1 cellular context compared by ENCODE assay signal in the genomic region with DNA sequence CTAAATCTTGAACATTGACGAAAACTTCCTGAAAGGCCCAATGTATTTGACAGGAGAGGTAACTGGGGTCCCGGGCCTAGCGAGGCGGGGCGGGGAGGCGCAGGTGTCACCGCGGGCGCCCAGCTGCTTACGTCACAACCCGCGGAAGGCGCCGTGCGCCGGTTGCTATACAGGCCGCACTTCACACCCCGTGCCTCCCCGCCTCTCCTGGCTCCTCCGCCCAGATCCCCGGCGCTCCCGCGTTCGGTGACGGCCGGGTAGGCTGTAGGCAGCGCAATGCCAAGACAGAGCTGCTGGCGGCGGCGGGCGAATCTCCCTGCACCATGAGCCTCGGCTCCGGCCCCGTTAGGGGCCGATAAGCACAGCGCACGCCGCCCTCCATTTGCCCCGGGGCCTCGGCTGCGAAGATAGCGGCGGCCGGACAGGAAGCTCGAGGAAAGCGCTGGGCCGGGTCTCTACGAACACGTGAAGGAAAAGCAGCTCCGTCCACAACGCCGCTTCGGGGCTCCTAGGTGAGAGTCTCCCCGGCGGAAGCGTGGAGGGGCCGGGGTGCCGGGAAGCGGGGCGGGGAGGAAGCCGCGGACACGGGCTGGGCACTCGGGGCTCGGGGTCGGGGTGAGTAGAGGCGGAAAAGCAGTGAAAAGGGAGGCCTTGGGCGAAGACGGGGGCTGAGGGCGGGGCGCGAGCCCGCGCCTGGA.
TF ChIP-seq lines count a peak whose summit lies in the region.

Gene RNF138, plus strand, starts transcription at position 151 of the 698 bp plus-strand sequence. CDS start 903 bp downstream, outside the sequence.

TF ChIP-seq in K562, 482 proteins besides CTCF, POLR2A, EP300 and RAD21 (continued from another document and continues in another):
- TF ChIP-seq, protein P1, sequence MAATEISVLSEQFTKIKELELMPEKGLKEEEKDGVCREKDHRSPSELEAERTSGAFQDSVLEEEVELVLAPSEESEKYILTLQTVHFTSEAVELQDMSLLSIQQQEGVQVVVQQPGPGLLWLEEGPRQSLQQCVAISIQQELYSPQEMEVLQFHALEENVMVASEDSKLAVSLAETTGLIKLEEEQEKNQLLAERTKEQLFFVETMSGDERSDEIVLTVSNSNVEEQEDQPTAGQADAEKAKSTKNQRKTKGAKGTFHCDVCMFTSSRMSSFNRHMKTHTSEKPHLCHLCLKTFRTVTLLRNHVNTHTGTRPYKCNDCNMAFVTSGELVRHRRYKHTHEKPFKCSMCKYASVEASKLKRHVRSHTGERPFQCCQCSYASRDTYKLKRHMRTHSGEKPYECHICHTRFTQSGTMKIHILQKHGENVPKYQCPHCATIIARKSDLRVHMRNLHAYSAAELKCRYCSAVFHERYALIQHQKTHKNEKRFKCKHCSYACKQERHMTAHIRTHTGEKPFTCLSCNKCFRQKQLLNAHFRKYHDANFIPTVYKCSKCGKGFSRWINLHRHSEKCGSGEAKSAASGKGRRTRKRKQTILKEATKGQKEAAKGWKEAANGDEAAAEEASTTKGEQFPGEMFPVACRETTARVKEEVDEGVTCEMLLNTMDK (IDR thresholded peaks at IDR 0.05; ENCODE audit: borderline replicate concordance, insufficient read depth, low read depth, low read length, poor library complexity, severe bottlenecking): peak; percentile 10
- TF ChIP-seq GTF2F1 (IDR thresholded peaks at IDR 0.05; ENCODE audit: low read depth, low read length) (no peak), RBM25 (IDR thresholded peaks at IDR 0.05; ENCODE audit: low read depth, low read length, severe bottlenecking) (no peak), BHLHE40 (IDR thresholded peaks at IDR 0.05; ENCODE audit: low read length) (no peak; the same call in 1 of the 2 replicates), NR2F6 (CRISPR knock-in tag; IDR thresholded peaks at IDR 0.05) (no peak), ZNF507 (tag; conservative IDR thresholded peaks at IDR 0.05) (no peak), SETDB1 (IDR thresholded peaks at IDR 0.05; ENCODE audit: low read length) (no peak), ZNF445 (CRISPR knock-in tag; IDR thresholded peaks at IDR 0.05; ENCODE audit: low read depth) (no peak), HDAC8 (tag; IDR thresholded peaks at IDR 0.05) (0 out of 2 replicates have a peak, but pooled peaks have one; percentile 76), RBM39 (optimal IDR thresholded peaks at IDR 0.05; ENCODE audit: low read depth, low read length) (no peak), EHMT2 (IDR thresholded peaks at IDR 0.05) (no peak), ZNF41 (CRISPR knock-in tag; conservative IDR thresholded peaks at IDR 0.05) (no peak), NFIX (CRISPR knock-in tag; IDR thresholded peaks at IDR 0.05; ENCODE audit: low read depth) (no peak), NFE2L1 (tag; IDR thresholded peaks at IDR 0.05; ENCODE audit: borderline replicate concordance, low read depth) (no peak), ETV6 (IDR thresholded peaks at IDR 0.05; ENCODE audit: borderline replicate concordance in 1 of 2, low read depth in 2 of 2, low read length in 1 of 2) (no peak), ETV6 (CRISPR knock-in tag; IDR thresholded peaks at IDR 0.05; ENCODE audit: borderline replicate concordance) (peak; percentile 89; the same call in 1 of the 2 replicates), NFE2 (IDR thresholded peaks at IDR 0.05; ENCODE audit: low read depth) (no peak), PTRF (tag; IDR thresholded peaks at IDR 0.05) (no peak), NCOR1 (IDR thresholded peaks at IDR 0.05) (0 out of 2 replicates have a peak, but pooled peaks have one; percentile 33), ZNF174 (CRISPR knock-in tag; IDR thresholded peaks at IDR 0.05) (no peak), ZNF253 (CRISPR knock-in tag; conservative IDR thresholded peaks at IDR 0.05) (no peak), SIN3B (IDR thresholded peaks at IDR 0.05; ENCODE audit: low read depth) (peak; percentile 69; the same call in 1 of the 2 replicates), HINFP (tag; conservative IDR thresholded peaks at IDR 0.05; ENCODE audit: low read depth) (no peak), RB1 (IDR thresholded peaks at IDR 0.05; ENCODE audit: low read depth) (peak; percentile 68; the same call in 1 of the 2 replicates), ZNF696 (CRISPR knock-in tag; conservative IDR thresholded peaks at IDR 0.05) (no peak), ELF4 (CRISPR knock-in tag; IDR thresholded peaks at IDR 0.05) (no peak), CBX8 (IDR thresholded peaks at IDR 0.05; ENCODE audit: borderline replicate concordance, extremely low read depth, low read depth, low read length, poor library complexity, severe bottlenecking) (no peak), PHF21A (IDR thresholded peaks at IDR 0.05; ENCODE audit: borderline replicate concordance, low read depth) (no peak), TOE1 (IDR thresholded peaks at IDR 0.05; ENCODE audit: borderline replicate concordance) (peak; percentile 63; the same call in 1 of the 2 replicates), TOE1 (CRISPR knock-in tag; IDR thresholded peaks at IDR 0.05; ENCODE audit: borderline replicate concordance, low read depth) (no peak), ID3 (CRISPR knock-in tag; IDR thresholded peaks at IDR 0.05) (no peak), ID3 (tag; IDR thresholded peaks at IDR 0.05) (peak; percentile 87), ZNF277 (CRISPR knock-in tag; IDR thresholded peaks at IDR 0.05; ENCODE audit: borderline replicate concordance) (no peak), SAP30 (IDR thresholded peaks at IDR 0.05; ENCODE audit: borderline replicate concordance, insufficient read depth, low read depth, low read length, poor library complexity, severe bottlenecking) (peak; percentile 88), HMG20A (CRISPR knock-in tag; conservative IDR thresholded peaks at IDR 0.05) (no peak), HSF4 (CRISPR knock-in tag; IDR thresholded peaks at IDR 0.05; ENCODE audit: borderline replicate concordance) (no peak), CCAR2 (IDR thresholded peaks at IDR 0.05; ENCODE audit: low read depth, low read length) (no peak), OTX1 (CRISPR knock-in tag; IDR thresholded peaks at IDR 0.05) (no peak), ZNF140 (CRISPR knock-in tag; IDR thresholded peaks at IDR 0.05) (no peak), ZNF274 (IDR thresholded peaks at IDR 0.05; ENCODE audit: borderline replicate concordance, low read depth, low read length) (no peak), ZNF280A (IDR thresholded peaks at IDR 0.05; ENCODE audit: low read depth, partially characterized antibody) (no peak), CXXC5 (CRISPR knock-in tag; IDR thresholded peaks at IDR 0.05) (peak; percentile 96), NFATC3 (IDR thresholded peaks at IDR 0.05) (no peak), ZNF780A (CRISPR knock-in tag; IDR thresholded peaks at IDR 0.05) (no peak), CREB1 (IDR thresholded peaks at IDR 0.05) (peak; percentile 94), CREB1 (CRISPR knock-in tag; IDR thresholded peaks at IDR 0.05) (peak; percentile 94), GABPB2 (CRISPR knock-in tag; conservative IDR thresholded peaks at IDR 0.05) (no peak), CEBPG (CRISPR knock-in tag; IDR thresholded peaks at IDR 0.05) (no peak), CEBPG (tag; conservative IDR thresholded peaks at IDR 0.05 in 1 of 2, IDR thresholded peaks at IDR 0.05 in 1 of 2) (peak in 1 of 2 experiments; percentile 45; a peak in 2 of 4 replicates), SP1 (CRISPR knock-in tag; IDR thresholded peaks at IDR 0.05) (0 out of 2 replicates have a peak, but pooled peaks have one; percentile 13), ZNF785 (CRISPR knock-in tag; IDR thresholded peaks at IDR 0.05) (no peak), MEF2D (tag; conservative IDR thresholded peaks at IDR 0.05; ENCODE audit: low read depth) (no peak), ZNF589 (CRISPR knock-in tag; IDR thresholded peaks at IDR 0.05; ENCODE audit: low read depth) (peak; percentile 62; the same call in 1 of the 2 replicates), CREM (IDR thresholded peaks at IDR 0.05; ENCODE audit: low read depth) (peak; percentile 98), ARNT (IDR thresholded peaks at IDR 0.05) (0 out of 4 replicates have a peak, but pooled peaks of 1 of the 2 experiments have one; percentile 1), DLX4 (CRISPR knock-in tag; IDR thresholded peaks at IDR 0.05) (no peak)
- TF ChIP-seq, protein P2, sequence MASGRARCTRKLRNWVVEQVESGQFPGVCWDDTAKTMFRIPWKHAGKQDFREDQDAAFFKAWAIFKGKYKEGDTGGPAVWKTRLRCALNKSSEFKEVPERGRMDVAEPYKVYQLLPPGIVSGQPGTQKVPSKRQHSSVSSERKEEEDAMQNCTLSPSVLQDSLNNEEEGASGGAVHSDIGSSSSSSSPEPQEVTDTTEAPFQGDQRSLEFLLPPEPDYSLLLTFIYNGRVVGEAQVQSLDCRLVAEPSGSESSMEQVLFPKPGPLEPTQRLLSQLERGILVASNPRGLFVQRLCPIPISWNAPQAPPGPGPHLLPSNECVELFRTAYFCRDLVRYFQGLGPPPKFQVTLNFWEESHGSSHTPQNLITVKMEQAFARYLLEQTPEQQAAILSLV (tag; IDR thresholded peaks at IDR 0.05): 0 out of 2 replicates have a peak, but pooled peaks have one; percentile 5
- TF ChIP-seq, protein P3, sequence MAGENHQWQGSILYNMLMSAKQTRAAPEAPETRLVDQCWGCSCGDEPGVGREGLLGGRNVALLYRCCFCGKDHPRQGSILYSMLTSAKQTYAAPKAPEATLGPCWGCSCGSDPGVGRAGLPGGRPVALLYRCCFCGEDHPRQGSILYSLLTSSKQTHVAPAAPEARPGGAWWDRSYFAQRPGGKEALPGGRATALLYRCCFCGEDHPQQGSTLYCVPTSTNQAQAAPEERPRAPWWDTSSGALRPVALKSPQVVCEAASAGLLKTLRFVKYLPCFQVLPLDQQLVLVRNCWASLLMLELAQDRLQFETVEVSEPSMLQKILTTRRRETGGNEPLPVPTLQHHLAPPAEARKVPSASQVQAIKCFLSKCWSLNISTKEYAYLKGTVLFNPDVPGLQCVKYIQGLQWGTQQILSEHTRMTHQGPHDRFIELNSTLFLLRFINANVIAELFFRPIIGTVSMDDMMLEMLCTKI (IDR thresholded peaks at IDR 0.05; ENCODE audit: partially characterized antibody): no peak
- TF ChIP-seq, protein P4, sequence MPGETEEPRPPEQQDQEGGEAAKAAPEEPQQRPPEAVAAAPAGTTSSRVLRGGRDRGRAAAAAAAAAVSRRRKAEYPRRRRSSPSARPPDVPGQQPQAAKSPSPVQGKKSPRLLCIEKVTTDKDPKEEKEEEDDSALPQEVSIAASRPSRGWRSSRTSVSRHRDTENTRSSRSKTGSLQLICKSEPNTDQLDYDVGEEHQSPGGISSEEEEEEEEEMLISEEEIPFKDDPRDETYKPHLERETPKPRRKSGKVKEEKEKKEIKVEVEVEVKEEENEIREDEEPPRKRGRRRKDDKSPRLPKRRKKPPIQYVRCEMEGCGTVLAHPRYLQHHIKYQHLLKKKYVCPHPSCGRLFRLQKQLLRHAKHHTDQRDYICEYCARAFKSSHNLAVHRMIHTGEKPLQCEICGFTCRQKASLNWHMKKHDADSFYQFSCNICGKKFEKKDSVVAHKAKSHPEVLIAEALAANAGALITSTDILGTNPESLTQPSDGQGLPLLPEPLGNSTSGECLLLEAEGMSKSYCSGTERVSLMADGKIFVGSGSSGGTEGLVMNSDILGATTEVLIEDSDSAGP (CRISPR knock-in tag; IDR thresholded peaks at IDR 0.05): no peak
